Comparison of ENCODE assay signal across 2 cellular contexts in genomic region chr5:41600738-41601137, GRCh38.
TF ChIP-seq lines count a peak whose summit lies in the region.

No MANE protein-coding gene starts in this region.

TF ChIP-seq in SK-N-SH, 30 proteins besides CTCF, POLR2A, EP300 and RAD21 (continued from another document):
- TF ChIP-seq GABPA (IDR thresholded peaks at IDR 0.05; ENCODE audit: low read depth) (no peak), REST (IDR thresholded peaks at IDR 0.05; ENCODE audit: low read depth, low read length) (no peak), SMC3 (IDR thresholded peaks at IDR 0.05; ENCODE audit: low read depth, low read length) (no peak), FOSL2 (IDR thresholded peaks at IDR 0.05; ENCODE audit: borderline replicate concordance, low read depth) (no peak), GATA2 (CRISPR knock-in tag; IDR thresholded peaks at IDR 0.05) (no peak), TEAD4 (IDR thresholded peaks at IDR 0.05; ENCODE audit: borderline replicate concordance, insufficient read depth) (no peak), FOXM1 (IDR thresholded peaks at IDR 0.05; ENCODE audit: low read depth) (no peak), MAX (IDR thresholded peaks at IDR 0.05; ENCODE audit: low read depth) (no peak), MEF2A (IDR thresholded peaks at IDR 0.05; ENCODE audit: borderline replicate concordance, low read depth) (no peak), ELF1 (IDR thresholded peaks at IDR 0.05) (no peak), USF1 (IDR thresholded peaks at IDR 0.05; ENCODE audit: borderline replicate concordance, low read depth) (no peak)

TF ChIP-seq in SK-N-SH treated with all-trans-retinoic acid at 6 μM for 48 hours, 23 proteins besides CTCF, POLR2A, EP300 and RAD21 (continued from another document):
- no peak for TF ChIP-seq CSRNP3 (CRISPR knock-in tag; IDR thresholded peaks at IDR 0.05)
- no peak for TF ChIP-seq TSHZ2 (CRISPR knock-in tag; IDR thresholded peaks at IDR 0.05)
- no peak for TF ChIP-seq POU6F1 (CRISPR knock-in tag; IDR thresholded peaks at IDR 0.05; ENCODE audit: borderline replicate concordance, low read depth)
- no peak for TF ChIP-seq TCF4 (CRISPR knock-in tag; IDR thresholded peaks at IDR 0.05; ENCODE audit: borderline replicate concordance)
- no peak for TF ChIP-seq ESRRG (CRISPR knock-in tag; IDR thresholded peaks at IDR 0.05)
- no peak for TF ChIP-seq PPARA (CRISPR knock-in tag; IDR thresholded peaks at IDR 0.05; ENCODE audit: borderline replicate concordance)
- no peak for TF ChIP-seq CREB5 (CRISPR knock-in tag; IDR thresholded peaks at IDR 0.05; ENCODE audit: low read depth)
- no peak for TF ChIP-seq OSR1 (CRISPR knock-in tag; IDR thresholded peaks at IDR 0.05)
- no peak for TF ChIP-seq BACH2 (CRISPR knock-in tag; IDR thresholded peaks at IDR 0.05; ENCODE audit: borderline replicate concordance)
